5 cellular contexts compared by ENCODE assay signal in genomic region chr2:208221873-208222272, GRCh38. TPM values are rescaled to one million over a fixed set of nuclear protein-coding genes. Genes with fewer than 3 reads are reported as not detected.
"Had no signal": no experiment of that assay in that cellular context is flagged by ENCODE, and none has a peak within 500 bp of the region (broad histone marks: within the 10 kb centered on the region; RNA-seq: fewer than 3 reads in every experiment).

No MANE protein-coding gene starts in this region.

RNA-seq across cellular contexts. Expression of gene C2orf80, which starts 32.0 kb away (rescaled TPM):
- total RNA-seq: M059J, PC-3, Peyer's patch, Right ventricle myocardium superior, SJSA1 had no signal

RNA-seq across cellular contexts. Expression of gene CRYGA, which starts 58.5 kb away (rescaled TPM):
- total RNA-seq: M059J, PC-3, Peyer's patch, Right ventricle myocardium superior, SJSA1 had no signal
